8 cellular contexts compared by ENCODE assay signal in the genomic region with DNA sequence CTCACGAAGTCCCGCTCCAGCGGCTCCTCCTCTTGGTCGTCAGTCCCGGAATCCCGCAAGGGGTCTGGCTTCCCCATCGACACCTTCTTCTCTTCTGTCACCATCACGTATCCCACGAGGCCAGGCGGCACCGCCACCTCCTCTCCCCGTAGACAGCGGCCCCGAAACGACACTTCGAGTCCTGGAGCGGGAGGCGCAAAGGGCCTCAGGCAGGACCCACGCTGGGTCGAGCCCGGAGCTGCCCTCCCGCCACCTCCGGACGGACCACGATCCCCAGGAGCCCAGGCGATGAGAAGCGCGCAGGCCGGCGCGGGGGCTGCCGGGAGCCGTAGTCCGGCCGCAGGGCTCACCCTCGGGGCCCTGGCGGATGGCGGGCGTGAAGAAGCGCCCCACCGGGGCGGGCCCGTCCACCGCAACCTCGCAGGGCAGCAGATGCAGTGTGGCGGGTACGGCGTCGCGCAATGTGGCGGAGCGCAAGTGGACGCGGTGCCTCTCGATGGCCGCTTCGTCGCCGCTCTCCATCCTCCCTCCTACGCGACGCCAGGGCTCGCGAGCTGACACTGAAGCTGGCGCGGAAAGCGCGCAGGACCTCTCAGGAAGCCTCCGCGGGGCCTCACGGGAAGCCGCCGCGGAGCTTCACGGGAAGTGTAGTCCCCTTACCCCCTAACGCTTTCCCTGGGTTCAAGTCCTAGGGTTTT.
DNase-seq lines count a peak whose midpoint lies in the region; ATAC-seq and TF ChIP-seq lines count a peak whose summit lies in the region.

A gene (minus strand): TSS at position 562 of the 698 bp plus-strand sequence. CDS start 40 bp downstream, at position 522.

- TF ChIP-seq CTCF in retinal pigment epithelial cell (conservative IDR thresholded peaks at IDR 0.05; ENCODE audit: low read depth, low read length) = no peak

- peak within 1 kb of the TSS; percentile 78 for H3K4me3 ChIP-seq in retinal pigment epithelial cell (ENCODE audit: low read length)

- ATAC-seq in GM18498 (IDR thresholded peaks at IDR 0.05; ENCODE audit: unreplicated experiment) (peak; percentile 85), HG02884 (IDR thresholded peaks at IDR 0.05; ENCODE audit: unreplicated experiment) (peak; percentile 82)

- peak; percentile 12 for DNase-seq in NCI-H187 treated with DMSO at 0.1 percent for 48 hours (lab: John Stamatoyannopoulos, UW)
- peak; percentile 73 for DNase-seq in T1000 (lab: John Stamatoyannopoulos, UW)
- peak; percentile 95 for DNase-seq in astrocyte of the hippocampus (ENCODE audit: low read depth, low spot score)
- DNase-seq in hypothalamus (lab: John Stamatoyannopoulos, UW) = peak; percentile 40 to 97 (median 85)
- DNase-seq in retinal pigment epithelial cell (ENCODE audit: low read depth) = peak; percentile 46
- no peak for DNase-seq in cortex of kidney (lab: John Stamatoyannopoulos, UW)
